ENCODE assay signal across 8 cellular contexts in genomic region chr22:42855726-42856125, GRCh38. TPM values are rescaled to one million over a fixed set of nuclear protein-coding genes. Genes with fewer than 3 reads are reported as not detected.
A peak's percentile ranks its signal among the peaks of the same experiment; 100 is the strongest.
DNase-seq lines count a peak whose midpoint lies in the region; ATAC-seq and TF ChIP-seq lines count a peak whose summit lies in the region.

No MANE protein-coding gene starts in this region.

- H3K27me3 ChIP-seq in right atrium auricular region (no peaks in the 10 kb centered on the region), breast epithelium (no peaks in the 10 kb centered on the region), muscle layer of colon (ENCODE audit: control insufficient read depth in 1 of 2, insufficient read depth in 2 of 2, low read length in 2 of 2) (no peaks in the 10 kb centered on the region)

- no peak for DNase-seq in right atrium auricular region (ENCODE audit: low spot score)
- no peak for DNase-seq in Right ventricle myocardium superior
- DNase-seq in breast epithelium (ENCODE audit: low spot score in 2 of 2) = no peak
- DNase-seq in stimulated activated CD8-positive, alpha-beta memory T cell treated with anti-CD3 and anti-CD28 coated beads, Interleukin-4, amount 100 ng/mL, for 48 hours = no peak
- DNase-seq in SKM-1 (lab: John Stamatoyannopoulos, UW; ENCODE audit: unreplicated experiment) = no peak
- no peak for DNase-seq in NCI-H1105 (lab: John Stamatoyannopoulos, UW)

- no peak for ATAC-seq in Right ventricle myocardium superior (ENCODE audit: poor library complexity)
- ATAC-seq in GM18519 (IDR thresholded peaks at IDR 0.05; ENCODE audit: low FRiP score, unreplicated experiment) = no peak

- H3K36me3 ChIP-seq in right atrium auricular region (no peaks in the 10 kb centered on the region), breast epithelium (no peaks in the 10 kb centered on the region), muscle layer of colon (ENCODE audit: insufficient read depth, low read length) (no peaks in the 10 kb centered on the region)

- intact Hi-C loops in Right ventricle myocardium superior (cut with DNase I) (no loop called here), breast epithelium (cut with DNase I; ENCODE audit: low total_unique reads) (loop anchor here (5.0 kb wide), 1 partner anchor 208 kb away; the partner anchor contains the start of gene CYB5R3)

- peak overlapping the region; percentile 91 to 98 for H3K27ac ChIP-seq in right atrium auricular region
- H3K27ac ChIP-seq in breast epithelium = peak overlapping the region; percentile 95
- no peak overlapping the region for H3K27ac ChIP-seq in muscle layer of colon (ENCODE audit: low read depth, low read length)

- TF ChIP-seq CTCF in right atrium auricular region (IDR thresholded peaks at IDR 0.05) = no peak
- TF ChIP-seq CTCF in breast epithelium (IDR thresholded peaks at IDR 0.05) = no peak

- no peaks in the 10 kb centered on the region for H3K9me3 ChIP-seq in right atrium auricular region
- H3K9me3 ChIP-seq in breast epithelium = no peaks in the 10 kb centered on the region
- no peaks in the 10 kb centered on the region for H3K9me3 ChIP-seq in muscle layer of colon (ENCODE audit: low read length)

- H3K4me3 ChIP-seq in right atrium auricular region = peak overlapping the region; percentile 68 to 91
- H3K4me3 ChIP-seq in breast epithelium = peak overlapping the region; percentile 75 to 86 (median 80)
- peak overlapping the region; percentile 85 to 92 for H3K4me3 ChIP-seq in muscle layer of colon (ENCODE audit: low read depth in 1 of 2, low read length in 2 of 2)

- TF ChIP-seq POLR2A in breast epithelium (IDR thresholded peaks at IDR 0.05) = no peak

- peak overlapping the region; percentile 87 for H3K9ac ChIP-seq in muscle layer of colon (ENCODE audit: low read length)

- H3K4me1 ChIP-seq in right atrium auricular region (peaks cover 0 to 24% of the 10 kb centered on the region in 2 donors), breast epithelium (peaks cover 0 to 7% of the 10 kb centered on the region in 2 donors), muscle layer of colon (ENCODE audit: insufficient read depth, low read length) (peaks cover 15% of the 10 kb centered on the region)

RNA-seq across cellular contexts. Expression of gene ARFGAP3, which starts 1.3 kb away (rescaled TPM):
- total RNA-seq in right atrium auricular region (10 to 100 TPM; 27.4 to 29.6 TPM), Right ventricle myocardium superior (22.4 TPM), breast epithelium (10 to 100 TPM; 51.2 to 90.7 (median 70.8) TPM)
